2 cellular contexts compared by ENCODE assay signal in genomic region chr17:7538050-7538449, GRCh38.
TF ChIP-seq lines count a peak whose summit lies in the region.

No MANE protein-coding gene starts in this region.

TF ChIP-seq in HepG2, 621 proteins besides CTCF, POLR2A, EP300 and RAD21:
- TF ChIP-seq ZNF280D (CRISPR knock-in tag; IDR thresholded peaks at IDR 0.05), result 0 out of 2 replicates have a peak, but pooled peaks have one; percentile 33
- TF ChIP-seq SETDB1 (CRISPR knock-in tag; IDR thresholded peaks at IDR 0.05; ENCODE audit: borderline replicate concordance), result 0 out of 2 replicates have a peak, but pooled peaks have one; percentile 76
- no peak for TF ChIP-seq SRF (IDR thresholded peaks at IDR 0.05; ENCODE audit: low read depth, low read length)
TF ChIP-seq in HepG2: peak in this region for 2.

TF ChIP-seq in HEK293, 187 proteins besides CTCF, POLR2A, EP300 and RAD21:
- TF ChIP-seq SETDB1 (IDR thresholded peaks at IDR 0.05; ENCODE audit: insufficient read length, low read length), result peak; percentile 96
- peak; percentile 28; the same call in 1 of the 2 replicates for TF ChIP-seq TRIM28 (IDR thresholded peaks at IDR 0.05; ENCODE audit: borderline replicate concordance, low read length)
- 0 out of 2 replicates have a peak, but pooled peaks have one; percentile 43 for TF ChIP-seq ZNF549 (tag by site-specific recombination; IDR thresholded peaks at IDR 0.05)
- TF ChIP-seq ZNF548 (tag by site-specific recombination; IDR thresholded peaks at IDR 0.05), result no peak
